8 cellular contexts compared by ENCODE assay signal in the genomic region with DNA sequence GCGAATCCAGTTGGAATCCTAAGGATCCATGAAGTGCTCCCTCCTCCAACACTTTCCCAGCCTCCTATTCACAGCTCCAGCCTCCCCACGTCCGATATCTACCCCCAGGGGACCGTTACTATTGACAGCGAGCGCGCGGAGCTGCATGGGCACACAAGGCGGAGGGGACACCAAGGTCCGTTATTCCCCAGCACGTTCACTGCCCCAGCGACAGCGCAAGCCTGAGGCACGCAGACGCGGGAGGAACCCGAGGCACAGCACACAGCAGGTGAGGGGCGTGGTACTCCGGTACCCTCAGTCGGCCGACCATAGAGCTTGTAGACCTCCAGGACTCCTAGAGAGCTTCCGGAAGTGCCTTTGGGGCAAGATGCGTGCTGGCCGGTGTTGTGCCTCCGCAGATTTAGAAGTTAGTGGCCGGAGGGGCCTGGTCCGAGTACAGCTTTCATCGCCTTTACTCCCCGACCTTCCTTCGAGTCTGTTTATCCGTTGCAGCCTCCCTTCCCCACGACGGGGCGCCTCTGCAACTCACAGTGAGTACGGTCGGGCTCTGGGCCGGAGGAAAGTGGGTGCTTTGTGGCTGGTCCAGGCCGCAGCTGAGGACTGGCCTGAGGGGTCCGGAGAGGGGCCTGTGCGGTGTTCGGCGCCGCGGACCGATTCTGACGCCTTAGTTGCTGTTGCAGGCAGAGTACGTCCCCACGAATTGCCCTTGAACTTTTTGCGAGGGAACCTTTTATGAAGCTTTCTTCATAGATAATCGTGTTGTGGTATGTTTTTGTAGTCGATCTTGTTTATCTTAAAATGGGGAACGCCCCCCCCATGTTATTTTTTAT. TPM values are rescaled to one million over a fixed set of nuclear protein-coding genes. Genes with fewer than 3 reads are reported as not detected.
DNase-seq lines count a peak whose midpoint lies in the region; ATAC-seq, FAIRE-seq and TF ChIP-seq lines count a peak whose summit lies in the region.

A gene (plus strand): TSS at position 384 of the 830 bp plus-strand sequence. CDS start 6,525 bp downstream, outside the sequence.

- H2AFZ ChIP-seq in keratinocyte (ENCODE audit: control insufficient read depth, low read length) = peak within 1 kb of the TSS; percentile 98

- no peaks in the 10 kb centered on the region for H3K9me1 ChIP-seq in keratinocyte (ENCODE audit: control insufficient read depth, extremely low read depth, insufficient read depth, low read length)

- peaks cover 32% of the 10 kb centered on the region for H3K79me2 ChIP-seq in keratinocyte (ENCODE audit: control insufficient read depth, insufficient read depth, low read length)

- peak within 1 kb of the TSS; percentile 83 for H3K4me2 ChIP-seq in keratinocyte (ENCODE audit: control insufficient read depth, extremely low read depth, insufficient read depth, low read depth, low read length)

- no peaks in the 10 kb centered on the region for H3K27me3 ChIP-seq in keratinocyte (ENCODE audit: control insufficient read depth, extremely low read depth, insufficient read depth, low read length)

- FAIRE-seq in keratinocyte (lab: Jason Lieb, UNC) = peak; percentile 52

- H3K4me1 ChIP-seq in keratinocyte (ENCODE audit: control insufficient read depth, extremely low read depth, insufficient read depth, low read length) = peaks cover 13% of the 10 kb centered on the region

- TF ChIP-seq CTCF in keratinocyte (optimal IDR thresholded peaks at IDR 0.05 in 1 of 3, IDR thresholded peaks at IDR 0.05 in 1 of 3, conservative IDR thresholded peaks at IDR 0.05 in 1 of 3; ENCODE audit: extremely low read depth in 1 of 3, insufficient read depth in 2 of 3, low read length in 3 of 3) = no peak

- dilution Hi-C loops in keratinocyte (cut with MboI; ENCODE audit: extremely low pct_ligation_motif_present, low sequenced_read_pairs) = no loop called here

- no peaks in the 10 kb centered on the region for H3K9me3 ChIP-seq in keratinocyte (ENCODE audit: control insufficient read depth, low read depth, low read length)

- ATAC-seq in HG03432 (IDR thresholded peaks at IDR 0.05; ENCODE audit: unreplicated experiment) = peak; percentile 81

- H4K20me1 ChIP-seq in keratinocyte (ENCODE audit: control insufficient read depth, extremely low read depth, insufficient read depth, low read length) = no peaks in the 10 kb centered on the region

- H3K36me3 ChIP-seq in keratinocyte (ENCODE audit: control insufficient read depth in 2 of 2, extremely low read depth in 1 of 2, insufficient read depth in 2 of 2, low read length in 2 of 2) = peaks cover 0 to 2% of the 10 kb centered on the region in 2 experiments

- peak within 1 kb of the TSS; percentile 91 for H3K9ac ChIP-seq in keratinocyte (ENCODE audit: control insufficient read depth, extremely low read depth, insufficient read depth, low read length)

- peak within 1 kb of the TSS; percentile 72 for H3K27ac ChIP-seq in keratinocyte (ENCODE audit: control insufficient read depth, insufficient read depth, low read length)

- peak within 1 kb of the TSS; percentile 87 to 94 (median 89) for H3K4me3 ChIP-seq in keratinocyte (ENCODE audit: control insufficient read depth in 2 of 3, extremely low read depth in 1 of 3, insufficient read depth in 2 of 3, low read depth in 1 of 3, low read length in 3 of 3)

- peak; percentile 88 for DNase-seq in Ammon's horn (ENCODE audit: low spot score)
- DNase-seq in GM19238 (ENCODE audit: insufficient read length, low spot score) = peak; percentile 77
- DNase-seq in NCI-H510A (lab: John Stamatoyannopoulos, UW) = peak; percentile 92
- peak; percentile 67 for DNase-seq in activated CD4-positive, CD25-positive, alpha-beta regulatory T cell treated with anti-CD3 and anti-CD28 coated beads, Interleukin-2, amount 50 U/mL, for 72 hours
- DNase-seq in cerebellar nuclear complex (lab: John Stamatoyannopoulos, UW) = peak; percentile 60 to 78
- DNase-seq in keratinocyte (ENCODE audit: low read depth, low spot score) = no peak
- DNase-seq in stimulated activated CD4-positive, alpha-beta T cell treated with anti-CD3 and anti-CD28 coated beads, Interleukin-15, amount 100 ng/mL, for 24 hours = peak; percentile 87

RNA-seq across cellular contexts. Expression of the gene that starts here (rescaled TPM):
- 5.4 to 6.4 TPM (median 5.7 TPM) in 3 replicates for polyA plus RNA-seq in keratinocyte
- 2.1 TPM for polyA plus RNA-seq in keratinocyte (2011; ENCODE audit: low read depth)
- polyA plus RNA-seq in keratinocyte (2011; cell fraction: cytosol; rRNA removed) = 2.0 and 3.8 TPM in 2 replicates
- 21.5 TPM in 2 replicates for polyA plus RNA-seq in keratinocyte (2011; cell fraction: nucleus; rRNA removed)
- 3.4 and 3.8 TPM in 2 replicates for polyA plus RNA-seq in keratinocyte (2012; ENCODE audit: low replicate concordance)
- 4.3 to 14.8 TPM (median 10.7 TPM) in 3 replicates for polyA minus RNA-seq in keratinocyte
- 4.0 TPM for polyA minus RNA-seq in keratinocyte (2011; cell fraction: cytosol; rRNA and poly(A)+ RNA removed)
- polyA minus RNA-seq in keratinocyte (2011; cell fraction: nucleus; rRNA and poly(A)+ RNA removed) = 8.9 and 19.5 TPM in 2 replicates
